Comparison of ENCODE assay signal across 12 cellular contexts in the genomic region with DNA sequence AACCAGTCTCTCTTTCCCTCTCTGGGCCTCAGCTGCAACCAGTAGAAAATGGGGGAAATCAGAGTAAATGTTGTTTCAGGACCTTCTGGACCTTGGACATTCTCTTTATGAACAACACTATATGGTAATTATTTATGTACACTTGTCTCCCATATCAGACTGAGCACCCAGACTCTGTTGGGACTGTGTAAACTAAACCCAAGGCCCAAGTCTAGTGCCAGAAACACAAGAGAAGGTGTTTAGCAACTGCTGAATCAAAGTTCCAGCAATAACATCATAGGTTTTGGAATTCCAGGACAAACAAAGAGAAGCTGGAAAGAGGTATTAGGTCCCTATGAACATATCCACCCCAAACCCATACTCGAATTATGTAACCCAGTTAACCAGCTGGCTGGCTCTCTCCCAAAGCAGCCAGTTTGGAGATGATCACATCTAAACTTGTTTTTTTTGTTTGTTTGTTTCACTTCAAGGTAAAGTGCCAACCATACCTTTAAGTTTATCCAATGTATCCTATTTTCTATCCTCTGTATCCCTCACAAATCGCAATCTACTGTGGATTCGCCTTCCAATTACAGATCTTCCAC. TPM values are rescaled to one million over a fixed set of nuclear protein-coding genes. Genes with fewer than 3 reads are reported as not detected.
DNase-seq lines count a peak whose midpoint lies in the region; ATAC-seq and TF ChIP-seq lines count a peak whose summit lies in the region.
"Had no signal": no experiment of that assay in that cellular context is flagged by ENCODE, and none has a peak within 500 bp of the region (broad histone marks: within the 10 kb centered on the region; RNA-seq: fewer than 3 reads in every experiment).

No MANE protein-coding gene starts in this region.

- POLR2A ChIA-PET in CD4-positive, alpha-beta T cell (lab: Charles Lee): interaction anchor here (1.2 kb wide), 1 partner anchor 10 kb away, joined by 4 read pairs; no protein-coding TSS in a partner anchor

- H2AFZ ChIP-seq in MM.1S (ENCODE audit: low read length): no peak overlapping the region; the same call in 1 of the 2 replicates

- peaks cover 16% of the 10 kb centered on the region for H3F3A ChIP-seq in MM.1S (ENCODE audit: insufficient read depth, low read length)

- no peak for DNase-seq in CD4-positive, alpha-beta T cell
- DNase-seq in MM.1S (no peak), natural killer cell (no peak), NCI-H2081 (lab: John Stamatoyannopoulos, UW) (no peak), NCI-H1930 (lab: John Stamatoyannopoulos, UW) (no peak), H7 (no peak)
- DNase-seq in central memory CD8-positive, alpha-beta T cell (ENCODE audit: low spot score in 2 of 2): no peak
- DNase-seq: activated gamma-delta T cell; DMS 273 treated with DMSO at 0.1 percent for 48 hours; NCI-H2107; stimulated activated CD4-positive, alpha-beta T cell treated with anti-CD3 and anti-CD28 coated beads, Interleukin-4, amount 100 ng/mL, for 1 hour had no signal

- no peaks in the 10 kb centered on the region for H4K20me1 ChIP-seq in MM.1S (ENCODE audit: insufficient read depth, low read length)

- TF ChIP-seq CTCF in CD4-positive, alpha-beta T cell (IDR thresholded peaks at IDR 0.05): no peak
- no peak for TF ChIP-seq CTCF in MM.1S (IDR thresholded peaks at IDR 0.05; ENCODE audit: low read length)
- no peak for TF ChIP-seq CTCF in natural killer cell (IDR thresholded peaks at IDR 0.05)

- H3K36me3 ChIP-seq in MM.1S (replicated peaks; ENCODE audit: insufficient read depth, low read length) (no peaks in the 10 kb centered on the region), H7 (replicated peaks; ENCODE audit: control insufficient read depth, insufficient read depth, low read length) (no peaks in the 10 kb centered on the region)

- H3K27ac Mint-ChIP-seq in CD4-positive, alpha-beta T cell: peak overlapping the region; percentile 94
- peak overlapping the region; percentile 96 for H3K27ac Mint-ChIP-seq in central memory CD8-positive, alpha-beta T cell (ENCODE audit: low read depth)
- peak overlapping the region; percentile 99 for H3K27ac Mint-ChIP-seq in natural killer cell

- H3K4me3 Mint-ChIP-seq in CD4-positive, alpha-beta T cell: peak overlapping the region; percentile 92
- H3K4me3 Mint-ChIP-seq in central memory CD8-positive, alpha-beta T cell: peak overlapping the region; percentile 89
- peak overlapping the region; percentile 96 for H3K4me3 Mint-ChIP-seq in natural killer cell

- peaks cover 49% of the 10 kb centered on the region for H3K79me2 ChIP-seq in MM.1S (ENCODE audit: low read length)

- no peaks in the 10 kb centered on the region for H3K27me3 ChIP-seq in CD4-positive, alpha-beta T cell (ENCODE audit: control insufficient read depth, insufficient read depth, low read length)
- H3K27me3 ChIP-seq in MM.1S (replicated peaks; ENCODE audit: insufficient read depth, low read length): no peaks in the 10 kb centered on the region
- H3K27me3 ChIP-seq in H7 (ENCODE audit: control insufficient read depth, insufficient read depth, low read length): no peaks in the 10 kb centered on the region

- ATAC-seq in CD4-positive, alpha-beta T cell (ENCODE audit: poor library complexity): no peak
- ATAC-seq in central memory CD8-positive, alpha-beta T cell (replicated peaks; ENCODE audit: extremely low read depth, poor library complexity, severe bottlenecking): no peak
- no peak for ATAC-seq in natural killer cell
- ATAC-seq in GM21528 (IDR thresholded peaks at IDR 0.05; ENCODE audit: low FRiP score, unreplicated experiment): no peak

- H3K27me3 Mint-ChIP-seq in CD4-positive, alpha-beta T cell: no peaks in the 10 kb centered on the region
- no peaks in the 10 kb centered on the region for H3K27me3 Mint-ChIP-seq in central memory CD8-positive, alpha-beta T cell
- H3K27me3 Mint-ChIP-seq in natural killer cell (ENCODE audit: low read depth in 2 of 2): no peaks in the 10 kb centered on the region

- H3K9me3 Mint-ChIP-seq in CD4-positive, alpha-beta T cell: no peaks in the 10 kb centered on the region
- H3K9me3 Mint-ChIP-seq in central memory CD8-positive, alpha-beta T cell: no peaks in the 10 kb centered on the region
- no peaks in the 10 kb centered on the region for H3K9me3 Mint-ChIP-seq in natural killer cell

- H3K4me1 Mint-ChIP-seq in CD4-positive, alpha-beta T cell (ENCODE audit: low read depth): peaks cover 43% of the 10 kb centered on the region
- peaks cover 37% of the 10 kb centered on the region for H3K4me1 Mint-ChIP-seq in central memory CD8-positive, alpha-beta T cell
- H3K4me1 Mint-ChIP-seq in natural killer cell: peaks cover 38 to 39% of the 10 kb centered on the region in 2 donors

- H3K4me3 ChIP-seq in MM.1S (ENCODE audit: low read length): no peak overlapping the region; the same call in 1 of the 2 replicates
- no peak overlapping the region for H3K4me3 ChIP-seq in H7 (ENCODE audit: insufficient read depth, low read depth, low read length)

- H3K9me3 ChIP-seq in CD4-positive, alpha-beta T cell (ENCODE audit: control insufficient read depth, low read length): no peaks in the 10 kb centered on the region
- H3K9me3 ChIP-seq in MM.1S (replicated peaks; ENCODE audit: insufficient read depth, low read length): no peaks in the 10 kb centered on the region

- H3K4me1 ChIP-seq in MM.1S (ENCODE audit: low read length): 0 out of 2 replicates have a peak, but pooled peaks cover 14% of the 10 kb centered on the region

- H3K27ac ChIP-seq in CD4-positive, alpha-beta T cell (ENCODE audit: low read depth, low read length): peak overlapping the region; percentile 98
- H3K27ac ChIP-seq in MM.1S (ENCODE audit: low read length): no peak overlapping the region

- CTCF ChIA-PET in CD4-positive, alpha-beta T cell (lab: Charles Lee): interaction anchor here (1.0 kb wide), 1 partner anchor 32 kb away, joined by 3 read pairs; no protein-coding TSS in a partner anchor

- H3K4me2 ChIP-seq in MM.1S (ENCODE audit: low read depth, low read length): peak overlapping the region; percentile 87; the same call in 1 of the 2 replicates

- peaks cover 22% of the 10 kb centered on the region for H3K36me3 Mint-ChIP-seq in CD4-positive, alpha-beta T cell (ENCODE audit: low read depth)
- H3K36me3 Mint-ChIP-seq in central memory CD8-positive, alpha-beta T cell (ENCODE audit: insufficient read depth): peaks cover 17% of the 10 kb centered on the region
- no peaks in the 10 kb centered on the region for H3K36me3 Mint-ChIP-seq in natural killer cell

- H3K9ac ChIP-seq in MM.1S (ENCODE audit: low read length): peak overlapping the region; percentile 58; the same call in 1 of the 2 replicates

- no peaks in the 10 kb centered on the region for H3K9me2 ChIP-seq in MM.1S (replicated peaks; ENCODE audit: insufficient read depth, low read length)

- intact Hi-C loops in CD4-positive, alpha-beta T cell (cut with DNase I, micrococcal nuclease): loop anchor here (1.0 to 10.0 kb wide), 5 partner anchors 85 to 463 kb away; partner anchors contain the start of genes CLTA (in 1 of the 2), GNE (in 1 of the 2) and MELK (in 1 of the 2)
- intact Hi-C loops in natural killer cell (cut with micrococcal nuclease): loop anchor here (5.0 kb wide), 1 partner anchor 170 kb away; the partner anchor contains the start of gene MELK

RNA-seq across cellular contexts. Expression of gene RNF38, which starts 1.9 kb away (rescaled TPM):
- total RNA-seq in CD4-positive, alpha-beta T cell: 100 to 1,000 TPM in 1 of 2 experiments, 10 to 100 TPM in 1; 88.1 to 104 TPM
- total RNA-seq in natural killer cell: 10 to 100 TPM; 70.9 to 90.0 (median 76.5) TPM
- 41.1 and 44.7 TPM in 2 replicates for total RNA-seq in H7 (2014; rRNA removed; shearing (Covaris generic))
